Comparison of ENCODE assay signal across 30 cellular contexts in genomic region chr6:156454867-156455266, GRCh38.
"Had no signal": no experiment of that assay in that cellular context is flagged by ENCODE, and none has a peak within 500 bp of the region (broad histone marks: within the 10 kb centered on the region; RNA-seq: fewer than 3 reads in every experiment).

No MANE protein-coding gene starts in this region.

- H3K36me3 ChIP-seq: adrenal gland, colonic mucosa, esophagus squamous epithelium, gastroesophageal sphincter, heart right ventricle had no signal

- H3K4me3 ChIP-seq: adrenal gland, body of pancreas, colonic mucosa, esophagus squamous epithelium, gastroesophageal sphincter, heart right ventricle had no signal

- DNase-seq: activated CD4-positive, alpha-beta memory T cell treated with anti-CD3 and anti-CD28 coated beads for 36 hours; activated CD4-positive, alpha-beta T cell treated with anti-CD3 and anti-CD28 coated beads for 36 hours; activated CD4-positive, alpha-beta T cell treated with anti-CD3 and anti-CD28 coated beads, Interleukin-2, amount 10 ng/mL, durations not matched to agents 24 days and 14 days; activated CD4-positive, CD25-positive, alpha-beta regulatory T cell; activated CD4-positive, CD25-positive, alpha-beta regulatory T cell treated with anti-CD3 and anti-CD28 coated beads, Interleukin-2, amount 50 U/mL, for 72 hours; activated CD8-positive, alpha-beta memory T cell treated with anti-CD3 and anti-CD28 coated beads, Interleukin-2, amount 10 ng/mL, durations not matched to agents 7 days and 5 days; activated CD8-positive, alpha-beta memory T cell treated with anti-CD3 and anti-CD28 coated beads, Interleukin-2, amount 50 U/mL, for 4 hours; activated CD8-positive, alpha-beta T cell treated with anti-CD3 and anti-CD28 coated beads, Interleukin-2, amount 10 ng/mL, durations not matched to agents 7 days and 5 days; activated effector memory CD4-positive, alpha-beta T cell treated with anti-CD3 and anti-CD28 coated beads, Interleukin-2, amount 50 U/mL, for 16 hours; activated naive CD4-positive, alpha-beta T cell treated with anti-CD3 and anti-CD28 coated beads for 36 hours; activated naive CD8-positive, alpha-beta T cell treated with anti-CD3 and anti-CD28 coated beads for 36 hours; activated naive CD8-positive, alpha-beta T cell treated with anti-CD3 and anti-CD28 coated beads, Interleukin-2, amount 50 U/mL, for 24 hours; activated T-cell treated with anti-CD3 and anti-CD28 coated beads, Interleukin-2, amount 50 U/mL, for 1 hour; activated T-cell treated with anti-CD3 and anti-CD28 coated beads, Interleukin-2, amount 50 U/mL, for 48 hours; adrenal gland; amygdala; aorta; body of pancreas; central memory CD4-positive, alpha-beta T cell; cerebellar nuclear complex; colonic mucosa; effector CD8-positive, alpha-beta T cell; esophagus squamous epithelium; foreskin melanocyte; heart right ventricle; T-helper 2 cell had no signal

- FAIRE-seq: endometrium, endothelial cell of umbilical vein had no signal

- H3K27ac ChIP-seq: adrenal gland, body of pancreas, colonic mucosa, epithelial cell of prostate, esophagus squamous epithelium, gastroesophageal sphincter, heart right ventricle had no signal

- H3K9me3 ChIP-seq: adrenal gland, body of pancreas, colonic mucosa, esophagus squamous epithelium, gastroesophageal sphincter had no signal

- H3K27me3 ChIP-seq: adrenal gland, body of pancreas, colonic mucosa, esophagus squamous epithelium, gastroesophageal sphincter, heart right ventricle had no signal

- H3K4me1 ChIP-seq: adrenal gland, body of pancreas, colonic mucosa, gastroesophageal sphincter, heart right ventricle had no signal

- ATAC-seq: activated CD4-positive, alpha-beta T cell treated with anti-CD3 and anti-CD28 coated beads for 36 hours; activated CD8-positive, alpha-beta memory T cell treated with anti-CD3 and anti-CD28 coated beads, Interleukin-2, amount 10 ng/mL, durations not matched to agents 7 days and 5 days; activated CD8-positive, alpha-beta T cell treated with anti-CD3 and anti-CD28 coated beads, Interleukin-2, amount 10 ng/mL, durations not matched to agents 7 days and 5 days; activated naive CD8-positive, alpha-beta T cell treated with anti-CD3 and anti-CD28 coated beads, Interleukin-2, amount 50 U/mL, for 24 hours; body of pancreas; gastroesophageal sphincter; heart right ventricle had no signal
